Comparison of ENCODE assay signal across 9 cellular contexts in the genomic region with DNA sequence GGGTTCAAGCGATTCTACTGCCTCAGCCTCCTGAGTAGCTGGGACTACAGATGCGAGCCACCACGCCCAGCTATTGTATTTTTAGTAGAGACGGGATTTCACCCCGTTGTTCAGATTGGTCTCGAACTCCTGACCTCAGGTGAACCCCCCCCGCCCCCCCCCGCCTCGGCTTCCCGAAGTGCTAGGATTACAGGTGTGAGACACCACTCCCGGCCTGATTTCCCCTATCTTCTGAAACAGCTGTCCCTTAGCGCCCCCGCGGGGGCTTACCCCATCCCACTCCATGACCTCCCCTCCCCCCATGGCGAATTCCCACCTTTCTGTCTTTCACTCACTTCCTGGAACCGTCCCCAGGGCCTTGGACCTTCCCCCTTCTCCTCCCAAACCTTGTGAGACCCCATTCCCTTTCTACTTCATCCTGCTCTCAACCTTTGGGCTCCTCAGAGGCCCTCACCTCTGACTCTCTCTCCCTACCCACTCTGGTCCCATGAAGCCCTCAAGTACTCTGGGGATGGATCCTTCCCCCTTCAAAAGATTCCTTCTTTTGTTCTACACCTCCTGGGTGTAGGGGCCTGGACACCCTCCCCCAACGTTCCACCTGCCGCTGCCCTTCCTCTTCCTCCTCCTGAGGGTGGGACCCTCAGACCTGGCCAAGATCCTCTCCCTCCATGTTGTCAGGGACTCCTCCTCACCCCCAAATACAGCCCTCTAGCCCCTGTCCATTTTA. TPM values are rescaled to one million over a fixed set of nuclear protein-coding genes. Genes with fewer than 3 reads are reported as not detected.
DNase-seq lines count a peak whose midpoint lies in the region; ATAC-seq lines count a peak whose summit lies in the region.
"Had no signal": no experiment of that assay in that cellular context is flagged by ENCODE, and none has a peak within 500 bp of the region (broad histone marks: within the 10 kb centered on the region; RNA-seq: fewer than 3 reads in every experiment).

No MANE protein-coding gene starts in this region.

- H3K4me3 Mint-ChIP-seq in activated CD4-positive, alpha-beta T cell treated with anti-CD3 and anti-CD28 coated beads for 36 hours = peak overlapping the region; percentile 97

- H3K36me3 Mint-ChIP-seq in activated CD4-positive, alpha-beta T cell treated with anti-CD3 and anti-CD28 coated beads for 36 hours (ENCODE audit: low read depth) = peaks cover 35% of the 10 kb centered on the region

- ATAC-seq in activated CD4-positive, alpha-beta T cell treated with anti-CD3 and anti-CD28 coated beads for 36 hours = no peak
- ATAC-seq in left lobe of liver (no peak), GM18868 (IDR thresholded peaks at IDR 0.05; ENCODE audit: unreplicated experiment) (no peak)

- peaks cover 26% of the 10 kb centered on the region for H3K4me1 Mint-ChIP-seq in activated CD4-positive, alpha-beta T cell treated with anti-CD3 and anti-CD28 coated beads for 36 hours

- no peaks in the 10 kb centered on the region for H3K27me3 Mint-ChIP-seq in activated CD4-positive, alpha-beta T cell treated with anti-CD3 and anti-CD28 coated beads for 36 hours

- H3K36me3 ChIP-seq in thymus (ENCODE audit: control insufficient read depth, insufficient read depth) = peaks cover 31% of the 10 kb centered on the region

- intact Hi-C loops in activated CD4-positive, alpha-beta T cell treated with anti-CD3 and anti-CD28 coated beads for 36 hours (cut with DNase I, micrococcal nuclease) = loop anchor here (1.0 to 5.0 kb wide), 9 partner anchors 12 to 1592 kb away; a partner anchor contains a TSS

- peaks cover 22% of the 10 kb centered on the region for H3K4me1 ChIP-seq in thymus (ENCODE audit: control insufficient read depth, insufficient read depth, low read length)

- H3K9me3 ChIP-seq in thymus (ENCODE audit: control insufficient read depth) = peaks cover 1% of the 10 kb centered on the region

- no peaks in the 10 kb centered on the region for H3K9me3 Mint-ChIP-seq in activated CD4-positive, alpha-beta T cell treated with anti-CD3 and anti-CD28 coated beads for 36 hours (ENCODE audit: low read depth)

- H3K27ac ChIP-seq in adipose tissue (ENCODE audit: low read depth, low read length) (peak overlapping the region; percentile 4), thymus (ENCODE audit: low read depth) (peak overlapping the region; percentile 81)

- DNase-seq in activated CD4-positive, alpha-beta T cell treated with anti-CD3 and anti-CD28 coated beads for 36 hours = no peak
- DNase-seq in activated CD4-positive, alpha-beta T cell treated with anti-CD3 and anti-CD28 coated beads, Interleukin-2, amount 50 U/mL, for 48 hours = no peak
- peak; percentile 56 for DNase-seq in left lobe of liver (ENCODE audit: low spot score)
- DNase-seq in AG08395 (ENCODE audit: low spot score) = no peak
- DNase-seq in hepatic stellate cell (ENCODE audit: low spot score) = no peak

- H3K4me3 ChIP-seq in thymus (ENCODE audit: low read length) = peak overlapping the region; percentile 71

- H3K27ac Mint-ChIP-seq in activated CD4-positive, alpha-beta T cell treated with anti-CD3 and anti-CD28 coated beads for 36 hours = peak overlapping the region; percentile 99

- POLR2A ChIA-PET in activated CD4-positive, alpha-beta T cell treated with anti-CD3 and anti-CD28 coated beads for 36 hours (lab: Charles Lee) = interaction anchor here (1.2 to 1.7 kb wide), 3 partner anchors 14 to 50 kb away, joined by 3 to 13 read pairs (median 5); a partner anchor contains a TSS

- 6 to 8% (median 7%) methylated on average over 16 to 18 of the region's 18 CpGs for WGBS in adipose tissue, 3 donors
- 11% methylated on average over 18 of the region's 18 CpGs for WGBS in thymus

- no peaks in the 10 kb centered on the region for H3K27me3 ChIP-seq in thymus (ENCODE audit: control insufficient read depth, insufficient read depth)

- CTCF ChIA-PET in activated CD4-positive, alpha-beta T cell treated with anti-CD3 and anti-CD28 coated beads for 36 hours (lab: Charles Lee) = interaction anchor here (0.6 to 3.3 kb wide), 4 partner anchors 13 to 130 kb away, joined by 3 to 33 read pairs (median 6); no protein-coding TSS in a partner anchor

RNA-seq across cellular contexts. Expression of a gene that starts 0.9 kb away (rescaled TPM):
- total RNA-seq in activated CD4-positive, alpha-beta T cell treated with anti-CD3 and anti-CD28 coated beads for 36 hours = 100 to 1,000 TPM; 110 to 142 TPM
- polyA plus RNA-seq in adipose tissue = 100 to 1,000 TPM; 183 to 391 (median 277) TPM
- 96.4 TPM for total RNA-seq in left lobe of liver
- polyA plus RNA-seq in thymus = 286 TPM

RNA-seq across cellular contexts. Expression of a gene that starts 1.5 kb away (rescaled TPM):
- 100 to 1,000 TPM; 185 to 243 TPM for total RNA-seq in activated CD4-positive, alpha-beta T cell treated with anti-CD3 and anti-CD28 coated beads for 36 hours
- polyA plus RNA-seq in adipose tissue = 100 to 1,000 TPM; 135 to 387 (median 213) TPM
- total RNA-seq in left lobe of liver = 59.1 TPM
- 294 TPM for polyA plus RNA-seq in thymus

RNA-seq across cellular contexts. Expression of a gene that starts 13.5 kb away (rescaled TPM):
- total RNA-seq in activated CD4-positive, alpha-beta T cell treated with anti-CD3 and anti-CD28 coated beads for 36 hours = 10 to 100 TPM; 19.0 to 29.6 TPM
- polyA plus RNA-seq in adipose tissue (10 to 100 TPM; 30.1 to 58.1 (median 49.6) TPM), thymus (48.0 TPM)
- total RNA-seq in left lobe of liver = 53.6 TPM

RNA-seq across cellular contexts. Expression of a gene that starts 18.7 kb away (rescaled TPM):
- under 1 TPM in 1 of 2 experiments, not detected in 1; 0.39 TPM for total RNA-seq in activated CD4-positive, alpha-beta T cell treated with anti-CD3 and anti-CD28 coated beads for 36 hours
- polyA plus RNA-seq in adipose tissue = under 1 TPM in 2 of 3 donors, not detected in 1; 0.15 TPM
- total RNA-seq in left lobe of liver = not detected
- polyA plus RNA-seq in thymus = 0.78 TPM
- total RNA-seq: T-helper 1 cell treated with Interleukin-12 subunit alpha and Interleukin-12 subunit beta and Interleukin-4 antibody, amounts not matched to agents 30 ng/mL and 1 ng/mL, for 36 hours had no signal

RNA-seq across cellular contexts. Expression of a gene that starts 21.1 kb away (rescaled TPM):
- 10 to 100 TPM; 58.4 to 71.3 TPM for total RNA-seq in activated CD4-positive, alpha-beta T cell treated with anti-CD3 and anti-CD28 coated beads for 36 hours
- polyA plus RNA-seq in adipose tissue = 10 to 100 TPM in 2 of 3 donors, 1 to 10 TPM in 1; 9.1 to 19.1 (median 11.7) TPM
- 4.0 TPM for total RNA-seq in left lobe of liver
- polyA plus RNA-seq in thymus = 480 TPM
